8 cellular contexts compared by ENCODE assay signal in genomic region chr2:159285433-159285832, GRCh38. TPM values are rescaled to one million over a fixed set of nuclear protein-coding genes. Genes with fewer than 3 reads are reported as not detected.
A peak's percentile ranks its signal among the peaks of the same experiment; 100 is the strongest.
DNase-seq lines count a peak whose midpoint lies in the region; ATAC-seq, FAIRE-seq and TF ChIP-seq lines count a peak whose summit lies in the region.

No MANE protein-coding gene starts in this region.

- BruUV-seq in PC-9 (replicated peaks; lab: Mats Ljungman, UMichigan), result no TSS peak
- BruUV-seq in endothelial cell of umbilical vein (replicated peaks; lab: Mats Ljungman, UMichigan), result no TSS peak

- CTCF ChIA-PET in CD8-positive, alpha-beta memory T cell (lab: Charles Lee), result interaction anchor here (1.1 kb wide), 1 partner anchor 426 kb away, joined by 4 read pairs; the partner anchor contains the start of gene MARCHF7
- CTCF ChIA-PET in PC-9 (lab: Charles Lee) (no interaction called here), endothelial cell of umbilical vein (lab: Charles Lee) (interaction anchor here (1.0 to 2.1 kb wide), 3 partner anchors 8 to 683 kb away, joined by 3 to 5 read pairs (median 4); partner anchors contain the start of gene BAZ2B)

- DNase-seq in CD8-positive, alpha-beta memory T cell, result no peak
- DNase-seq in PC-9, result no peak
- no peak for DNase-seq in endothelial cell of umbilical vein (ENCODE audit: low read depth, low spot score)
- DNase-seq in kidney tubule cell (ENCODE audit: low spot score), result no peak
- DNase-seq in stimulated activated CD4-positive, alpha-beta T cell treated with anti-CD3 and anti-CD28 coated beads, Interleukin-12 subunit alpha, Interleukin-12 subunit beta, amount 100 ng/mL, for 4 hours, result no peak

- H3K36me3 ChIP-seq in CD8-positive, alpha-beta memory T cell (ENCODE audit: insufficient read depth, low read length), result no peaks in the 10 kb centered on the region
- no peaks in the 10 kb centered on the region for H3K36me3 ChIP-seq in PC-9 (ENCODE audit: low read depth)
- H3K36me3 ChIP-seq in endothelial cell of umbilical vein (ENCODE audit: control insufficient read depth in 2 of 2, extremely low read depth in 1 of 2, insufficient read depth in 2 of 2, low read length in 2 of 2), result no peaks in the 10 kb centered on the region
- no peaks in the 10 kb centered on the region for H3K36me3 ChIP-seq in parathyroid adenoma (ENCODE audit: control insufficient read depth, insufficient read depth, low read length)

- H3K36me3 Mint-ChIP-seq in CD8-positive, alpha-beta memory T cell, result peaks cover 0 to 7% (median 2%) of the 10 kb centered on the region in 3 donors

- peak overlapping the region; percentile 96; the same call in 1 of the 2 replicates for H2AFZ ChIP-seq in PC-9
- peak overlapping the region; percentile 94 for H2AFZ ChIP-seq in endothelial cell of umbilical vein (ENCODE audit: low read depth, low read length)
- peak overlapping the region; percentile 96 for H2AFZ ChIP-seq in parathyroid adenoma

- peak overlapping the region in 4 of 8 donors; percentile 44 to 91 (median 76) for H3K27ac Mint-ChIP-seq in CD8-positive, alpha-beta memory T cell

- peak overlapping the region; percentile 71 to 92 (median 86) for H3K4me3 Mint-ChIP-seq in CD8-positive, alpha-beta memory T cell

- H3K27me3 Mint-ChIP-seq in CD8-positive, alpha-beta memory T cell, result no peaks in the 10 kb centered on the region

- intact Hi-C loops in PC-9 (cut with micrococcal nuclease; ENCODE audit: unreplicated experiment) (no loop called here), endothelial cell of umbilical vein (cut with micrococcal nuclease) (no loop called here)

- H3K9me2 ChIP-seq in PC-9 (ENCODE audit: insufficient read depth), result no peaks in the 10 kb centered on the region

- H3K27me3 ChIP-seq in CD8-positive, alpha-beta memory T cell (ENCODE audit: insufficient read depth, low read length, poor library complexity, severe bottlenecking), result no peaks in the 10 kb centered on the region
- H3K27me3 ChIP-seq in PC-9 (ENCODE audit: insufficient read depth, low read depth) (no peaks in the 10 kb centered on the region), endothelial cell of umbilical vein (ENCODE audit: control insufficient read depth in 2 of 2, insufficient read depth in 2 of 2, low read length in 2 of 2) (no peaks in the 10 kb centered on the region), parathyroid adenoma (ENCODE audit: control insufficient read depth, insufficient read depth, low read length) (no peaks in the 10 kb centered on the region)

- H3K4me1 ChIP-seq in CD8-positive, alpha-beta memory T cell (ENCODE audit: insufficient read depth, low read length), result peaks cover 18% of the 10 kb centered on the region
- peaks cover 16% of the 10 kb centered on the region for H3K4me1 ChIP-seq in PC-9 (replicated peaks; ENCODE audit: insufficient read depth)
- H3K4me1 ChIP-seq in endothelial cell of umbilical vein (ENCODE audit: control insufficient read depth, extremely low read depth, insufficient read depth, low read length), result peaks cover 7% of the 10 kb centered on the region
- no peaks in the 10 kb centered on the region for H3K4me1 ChIP-seq in parathyroid adenoma

- H3K79me2 ChIP-seq in PC-9 (ENCODE audit: low read depth), result peaks cover 16% of the 10 kb centered on the region; the same call in 1 of the 2 replicates
- H3K79me2 ChIP-seq in endothelial cell of umbilical vein (ENCODE audit: control insufficient read depth, insufficient read depth, low read length), result no peaks in the 10 kb centered on the region
- H3K79me2 ChIP-seq in parathyroid adenoma, result no peaks in the 10 kb centered on the region

- H3K9me3 Mint-ChIP-seq in CD8-positive, alpha-beta memory T cell, result no peaks in the 10 kb centered on the region

- no peaks in the 10 kb centered on the region for H3K9me3 ChIP-seq in CD8-positive, alpha-beta memory T cell (ENCODE audit: low read length)
- H3K9me3 ChIP-seq in PC-9 (ENCODE audit: insufficient read depth, low read depth), result no peaks in the 10 kb centered on the region
- H3K9me3 ChIP-seq in endothelial cell of umbilical vein (replicated peaks; ENCODE audit: control insufficient read depth, insufficient read depth, low read length), result no peaks in the 10 kb centered on the region
- H3K9me3 ChIP-seq in parathyroid adenoma (ENCODE audit: control insufficient read depth, low read length), result no peaks in the 10 kb centered on the region

- no peaks in the 10 kb centered on the region for H3K9me1 ChIP-seq in endothelial cell of umbilical vein (replicated peaks; ENCODE audit: control insufficient read depth, extremely low read depth, insufficient read depth, low read length)

- H3F3A ChIP-seq in PC-9 (ENCODE audit: insufficient read depth, low read depth), result 0 out of 2 replicates have a peak, but pooled peaks cover 2% of the 10 kb centered on the region

- dilution Hi-C loops in endothelial cell of umbilical vein (cut with MboI; ENCODE audit: extremely low pct_ligation_motif_present, low sequenced_read_pairs), result no loop called here

- peak overlapping the region; percentile 89 for H3K4me3 ChIP-seq in CD8-positive, alpha-beta memory T cell (ENCODE audit: low read length)
- peak overlapping the region; percentile 80 for H3K4me3 ChIP-seq in PC-9
- peak overlapping the region in 2 of 3 experiments; percentile 61 to 73 for H3K4me3 ChIP-seq in endothelial cell of umbilical vein (replicated peaks in 1 of 3; ENCODE audit: insufficient read depth in 1 of 3, low read depth in 1 of 3, low read length in 3 of 3)
- peak overlapping the region; percentile 75 for H3K4me3 ChIP-seq in parathyroid adenoma (ENCODE audit: low read depth, low read length)

- H3K4me2 ChIP-seq in PC-9 (peak overlapping the region; percentile 84), endothelial cell of umbilical vein (ENCODE audit: insufficient read depth, low read length) (peak overlapping the region; percentile 87), parathyroid adenoma (ENCODE audit: low read length) (peak overlapping the region; percentile 85)

- TF ChIP-seq POLR2A in endothelial cell of umbilical vein (IDR thresholded peaks at IDR 0.05; ENCODE audit: low read depth, low read length), result no peak

- FAIRE-seq in endothelial cell of umbilical vein (lab: Jason Lieb, UNC), result no peak

- H4K20me1 ChIP-seq in PC-9 (ENCODE audit: insufficient read depth) (no peaks in the 10 kb centered on the region), endothelial cell of umbilical vein (replicated peaks; ENCODE audit: control insufficient read depth, extremely low read depth, insufficient read depth, low read length) (no peaks in the 10 kb centered on the region)

- TF ChIP-seq CTCF in PC-9 (conservative IDR thresholded peaks at IDR 0.05) (no peak), endothelial cell of umbilical vein (IDR thresholded peaks at IDR 0.05; ENCODE audit: extremely low read depth in 1 of 2, insufficient read depth in 1 of 2, low read depth in 1 of 2, low read length in 2 of 2) (no peak), parathyroid adenoma (IDR thresholded peaks at IDR 0.05) (no peak)

- H3K4me1 Mint-ChIP-seq in CD8-positive, alpha-beta memory T cell, result peaks cover 16 to 25% (median 23%) of the 10 kb centered on the region in 3 donors

- ATAC-seq in HG02840 (IDR thresholded peaks at IDR 0.05; ENCODE audit: low FRiP score, unreplicated experiment) (no peak), GM19452 (IDR thresholded peaks at IDR 0.05; ENCODE audit: unreplicated experiment) (no peak)

- POLR2A ChIA-PET in CD8-positive, alpha-beta memory T cell (lab: Charles Lee), result interaction anchor here (0.6 kb wide), 1 partner anchor 234 kb away, joined by 6 read pairs; no protein-coding TSS in a partner anchor
- POLR2A ChIA-PET in PC-9 (lab: Charles Lee; ENCODE audit: unreplicated experiment), result no interaction called here
- POLR2A ChIA-PET in endothelial cell of umbilical vein (lab: Charles Lee), result no interaction called here

- H3K9ac ChIP-seq in endothelial cell of umbilical vein (replicated peaks; ENCODE audit: extremely low read depth, insufficient read depth, low read length) (no peak overlapping the region), parathyroid adenoma (no peak overlapping the region)

- H3K27ac ChIP-seq in CD8-positive, alpha-beta memory T cell (ENCODE audit: low read depth, low read length), result peak overlapping the region; percentile 82
- H3K27ac ChIP-seq in PC-9, result no peak overlapping the region
- no peak overlapping the region for H3K27ac ChIP-seq in endothelial cell of umbilical vein (ENCODE audit: insufficient read depth, low read depth, low read length)
- peak overlapping the region; percentile 87 for H3K27ac ChIP-seq in parathyroid adenoma

TF ChIP-seq in endothelial cell of umbilical vein, 7 proteins besides CTCF, POLR2A, EP300 and RAD21:
- TF ChIP-seq EZH2 (IDR thresholded peaks at IDR 0.05; ENCODE audit: borderline replicate concordance, low read depth, low read length, severe bottlenecking) (no peak), JUN (IDR thresholded peaks at IDR 0.05; ENCODE audit: borderline replicate concordance, insufficient read depth, insufficient read length, low read depth) (no peak), FOS (IDR thresholded peaks at IDR 0.05; ENCODE audit: borderline replicate concordance, insufficient read depth, low read length) (no peak), MYC (IDR thresholded peaks at IDR 0.05; ENCODE audit: low read depth, low read length) (no peak), MAX (IDR thresholded peaks at IDR 0.05; ENCODE audit: insufficient read depth, insufficient read length) (no peak), POLR2AphosphoS5 (IDR thresholded peaks at IDR 0.05; ENCODE audit: insufficient read depth, low read depth, low read length) (no peak), GATA2 (IDR thresholded peaks at IDR 0.05; ENCODE audit: insufficient read depth, insufficient read length, low read depth, low read length) (no peak)

RNA-seq across cellular contexts. Expression of gene WDSUB1, which starts 1.1 kb away (rescaled TPM):
- 1 to 10 TPM; 4.4 to 4.6 TPM for total RNA-seq in CD8-positive, alpha-beta memory T cell
- polyA plus RNA-seq in CD8-positive, alpha-beta memory T cell, result 11.3 TPM
- total RNA-seq in PC-9 (2021) (6.7 and 6.9 TPM in 2 replicates), endothelial cell of umbilical vein (4.8 and 7.3 TPM in 2 replicates)
- 3.1 and 4.0 TPM in 2 replicates for polyA plus RNA-seq in endothelial cell of umbilical vein
- polyA plus RNA-seq in endothelial cell of umbilical vein (2011; cell fraction: cytosol; rRNA removed), result 2.9 and 4.6 TPM in 2 replicates
- 6.4 and 7.5 TPM in 2 replicates for polyA plus RNA-seq in endothelial cell of umbilical vein (2011; cell fraction: nucleus; rRNA removed)
- polyA plus RNA-seq in endothelial cell of umbilical vein (2012), result 5.4 and 6.8 TPM in 2 replicates
- 10.1 and 11.7 TPM in 2 replicates for polyA minus RNA-seq in endothelial cell of umbilical vein
- polyA minus RNA-seq in endothelial cell of umbilical vein (2011; cell fraction: cytosol; rRNA and poly(A)+ RNA removed), result 1.5 TPM
- polyA minus RNA-seq in endothelial cell of umbilical vein (2011; cell fraction: nucleus; rRNA and poly(A)+ RNA removed), result 12.0 and 14.6 TPM in 2 replicates

Comparison
In these comparisons a context has a peak if more than half of its experiments do, and no peak if none do; other contexts are left out.
1. H3K27ac ChIP-seq: peak in CD8-positive, alpha-beta memory T cell (single experiment) and parathyroid adenoma (single experiment); none in PC-9 (single experiment) and endothelial cell of umbilical vein (single experiment).
2. Peak in every context shown above with its lines, with median percentiles within 50 percentile points of each other: H3K4me3 ChIP-seq, H2AFZ ChIP-seq and H3K4me2 ChIP-seq.